In genomic region chrX:119887721-119888425, GRCh38 we compare ENCODE assay signal across 8 cellular contexts. TPM values are rescaled to one million over a fixed set of nuclear protein-coding genes. Genes with fewer than 3 reads are reported as not detected.
A peak's percentile ranks its signal among the peaks of the same experiment; 100 is the strongest.
DNase-seq lines count a peak whose midpoint lies in the region; ATAC-seq and TF ChIP-seq lines count a peak whose summit lies in the region.

No MANE protein-coding gene starts in this region.

- POLR2A ChIA-PET in activated naive CD8-positive, alpha-beta T cell treated with anti-CD3 and anti-CD28 coated beads, Interleukin-2, amount 10 ng/mL, durations not matched to agents 7 days and 5 days (lab: Charles Lee), result interaction anchor here (0.6 to 2.1 kb wide), 3 partner anchors 17 to 492 kb away, joined by 4 to 12 read pairs (median 5); partner anchors contain the start of gene RPL39

- no peaks in the 10 kb centered on the region for H3K36me3 Mint-ChIP-seq in activated naive CD8-positive, alpha-beta T cell treated with anti-CD3 and anti-CD28 coated beads, Interleukin-2, amount 10 ng/mL, durations not matched to agents 7 days and 5 days

- H3K4me1 ChIP-seq in HUES64 (ENCODE audit: insufficient read depth, low read length) (no peaks in the 10 kb centered on the region), heart right ventricle (peaks cover 0 to 6% (median 0%) of the 10 kb centered on the region in 9 donors)

- DNase-seq in AG09309 (ENCODE audit: low read depth), result no peak
- DNase-seq in SKM-1 treated with dmso at 0.1 percent for 144 hours (lab: John Stamatoyannopoulos, UW; ENCODE audit: unreplicated experiment), result peak; percentile 44
- peak; percentile 64 for DNase-seq in activated naive CD8-positive, alpha-beta T cell treated with anti-CD3 and anti-CD28 coated beads, Interleukin-2, amount 10 ng/mL, durations not matched to agents 7 days and 5 days
- peak; percentile 38 to 66 for DNase-seq in heart right ventricle
- DNase-seq in renal cortical epithelial cell (ENCODE audit: low read depth), result peak; percentile 16
- no peak for DNase-seq in SHP77 treated with DMSO at 0.1 percent for 48 hours (lab: John Stamatoyannopoulos, UW)

- peak overlapping the region; percentile 52 for H3K4me3 Mint-ChIP-seq in activated naive CD8-positive, alpha-beta T cell treated with anti-CD3 and anti-CD28 coated beads, Interleukin-2, amount 10 ng/mL, durations not matched to agents 7 days and 5 days

- H3K4me3 ChIP-seq in AG09309 (ENCODE audit: control insufficient read depth, low read depth, low read length) (no peak overlapping the region), HUES64 (ENCODE audit: low read length) (peak overlapping the region; percentile 70), heart right ventricle (peak overlapping the region in 7 of 10 donors; percentile 9 to 45 (median 34))

- peaks cover 6% of the 10 kb centered on the region for H3K4me1 Mint-ChIP-seq in activated naive CD8-positive, alpha-beta T cell treated with anti-CD3 and anti-CD28 coated beads, Interleukin-2, amount 10 ng/mL, durations not matched to agents 7 days and 5 days

- no peaks in the 10 kb centered on the region for H3K36me3 ChIP-seq in HUES64 (ENCODE audit: insufficient read depth, low read length)
- no peaks in the 10 kb centered on the region for H3K36me3 ChIP-seq in heart right ventricle

- no peak overlapping the region for H3K27ac Mint-ChIP-seq in activated naive CD8-positive, alpha-beta T cell treated with anti-CD3 and anti-CD28 coated beads, Interleukin-2, amount 10 ng/mL, durations not matched to agents 7 days and 5 days

- ATAC-seq in GM19025 (IDR thresholded peaks at IDR 0.05; ENCODE audit: low read depth, unreplicated experiment) (peak; percentile 80), heart right ventricle (peak; percentile 59 to 92 (median 80))
- ATAC-seq in activated naive CD8-positive, alpha-beta T cell treated with anti-CD3 and anti-CD28 coated beads, Interleukin-2, amount 10 ng/mL, durations not matched to agents 7 days and 5 days (ENCODE audit: low read depth), result peak; percentile 61

- H3K27me3 ChIP-seq in HUES64 (ENCODE audit: insufficient read depth, low read length), result no peaks in the 10 kb centered on the region
- H3K27me3 ChIP-seq in heart right ventricle, result no peaks in the 10 kb centered on the region

- WGBS in HUES64, result under 1% methylated on average over 38 of the region's 40 CpGs
- WGBS in heart right ventricle, 2 donors, result 1 to 10% methylated on average over 28 to 39 of the region's 40 CpGs

- no peaks in the 10 kb centered on the region for H3K27me3 Mint-ChIP-seq in activated naive CD8-positive, alpha-beta T cell treated with anti-CD3 and anti-CD28 coated beads, Interleukin-2, amount 10 ng/mL, durations not matched to agents 7 days and 5 days

- intact Hi-C loops in heart right ventricle (cut with DNase I), result no loop called here

- H3K9me3 ChIP-seq in HUES64 (ENCODE audit: insufficient read depth, low read depth, low read length) (no peaks in the 10 kb centered on the region), heart right ventricle (peaks cover 0 to 3% (median 0%) of the 10 kb centered on the region in 11 donors)

- H3K9ac ChIP-seq in HUES64 (ENCODE audit: low read depth, low read length), result no peak overlapping the region

- no peaks in the 10 kb centered on the region for H3K9me3 Mint-ChIP-seq in activated naive CD8-positive, alpha-beta T cell treated with anti-CD3 and anti-CD28 coated beads, Interleukin-2, amount 10 ng/mL, durations not matched to agents 7 days and 5 days

- H3K27ac ChIP-seq in HUES64 (ENCODE audit: low read depth, low read length) (no peak overlapping the region), heart right ventricle (no peak overlapping the region)

- TF ChIP-seq CTCF in AG09309 (IDR thresholded peaks at IDR 0.05; ENCODE audit: control insufficient read depth, insufficient read depth, low read depth, low read length, missing control alignments) (peak; percentile 57), heart right ventricle (IDR thresholded peaks at IDR 0.05) (peak in 8 of 9 donors; percentile 39 to 60 (median 52))

RNA-seq across cellular contexts. Expression of gene AKAP14, which starts 7.8 kb away (rescaled TPM):
- polyA plus RNA-seq in HUES64 (2013, experiment 1 of 2), result 0.75 TPM
- polyA plus RNA-seq in HUES64 (2013, experiment 2 of 2), result not detected
- total RNA-seq in activated naive CD8-positive, alpha-beta T cell treated with anti-CD3 and anti-CD28 coated beads, Interleukin-2, amount 10 ng/mL, durations not matched to agents 7 days and 5 days, result not detected
- total RNA-seq in heart right ventricle (not detected), renal cortical epithelial cell (not detected in 2 replicates)
- polyA plus RNA-seq in heart right ventricle, result not detected

RNA-seq across cellular contexts. Expression of gene NDUFA1, which starts 16.2 kb away (rescaled TPM):
- polyA plus RNA-seq in HUES64 (2013, experiment 1 of 2), result 64.3 TPM
- polyA plus RNA-seq in HUES64 (2013, experiment 2 of 2), result 74.5 TPM
- 10 to 100 TPM; 93.1 to 98.1 TPM for total RNA-seq in activated naive CD8-positive, alpha-beta T cell treated with anti-CD3 and anti-CD28 coated beads, Interleukin-2, amount 10 ng/mL, durations not matched to agents 7 days and 5 days
- total RNA-seq in heart right ventricle (100 to 1,000 TPM; 395 to 638 (median 548) TPM), renal cortical epithelial cell (62.9 and 76.4 TPM in 2 replicates)
- polyA plus RNA-seq in heart right ventricle, result 1,000 to 10,000 TPM in 1 of 2 donors, 100 to 1,000 TPM in 1; 486 to 2,208 TPM

RNA-seq across cellular contexts. Expression of gene RNF113A, which starts 16.3 kb away (rescaled TPM):
- polyA plus RNA-seq in HUES64 (2013, experiment 1 of 2), result 10.6 TPM
- 10.7 TPM for polyA plus RNA-seq in HUES64 (2013, experiment 2 of 2)
- 10 to 100 TPM; 36.7 to 37.5 TPM for total RNA-seq in activated naive CD8-positive, alpha-beta T cell treated with anti-CD3 and anti-CD28 coated beads, Interleukin-2, amount 10 ng/mL, durations not matched to agents 7 days and 5 days
- 10 to 100 TPM in 3 of 10 donors, 1 to 10 TPM in 7; 5.6 to 10.9 (median 9.6) TPM for total RNA-seq in heart right ventricle
- 10 to 100 TPM; 12.6 to 13.8 TPM for polyA plus RNA-seq in heart right ventricle
- total RNA-seq in renal cortical epithelial cell, result 11.1 and 17.0 TPM in 2 replicates

RNA-seq across cellular contexts. Expression of gene UPF3B, which starts 35.1 kb away (rescaled TPM):
- polyA plus RNA-seq in HUES64 (2013, experiment 1 of 2), result 27.7 TPM
- 28.4 TPM for polyA plus RNA-seq in HUES64 (2013, experiment 2 of 2)
- total RNA-seq in activated naive CD8-positive, alpha-beta T cell treated with anti-CD3 and anti-CD28 coated beads, Interleukin-2, amount 10 ng/mL, durations not matched to agents 7 days and 5 days, result 10 to 100 TPM; 11.1 to 11.3 TPM
- total RNA-seq in heart right ventricle, result 1 to 10 TPM; 2.4 to 3.8 (median 2.9) TPM
- polyA plus RNA-seq in heart right ventricle, result 10 to 100 TPM in 1 of 2 donors, 1 to 10 TPM in 1; 6.4 to 15.1 TPM
- total RNA-seq in renal cortical epithelial cell, result 1.0 and 3.7 TPM in 2 replicates

RNA-seq across cellular contexts. Expression of gene NKAP, which starts 55.7 kb away (rescaled TPM):
- polyA plus RNA-seq in HUES64 (2013, experiment 1 of 2), result 4.6 TPM
- polyA plus RNA-seq in HUES64 (2013, experiment 2 of 2), result 4.9 TPM
- 10 to 100 TPM; 10.3 to 11.4 TPM for total RNA-seq in activated naive CD8-positive, alpha-beta T cell treated with anti-CD3 and anti-CD28 coated beads, Interleukin-2, amount 10 ng/mL, durations not matched to agents 7 days and 5 days
- total RNA-seq in heart right ventricle (1 to 10 TPM; 5.2 to 7.3 (median 5.8) TPM), renal cortical epithelial cell (3.1 and 5.5 TPM in 2 replicates)
- 1 to 10 TPM; 4.7 to 8.6 TPM for polyA plus RNA-seq in heart right ventricle

Comparison
In these comparisons a context has a peak if more than half of its experiments do, and no peak if none do; other contexts are left out.
1. DNase-seq: peak in SKM-1 treated with dmso at 0.1 percent for 144 hours (single experiment), activated naive CD8-positive, alpha-beta T cell treated with anti-CD3 and anti-CD28 coated beads, Interleukin-2, amount 10 ng/mL, durations not matched to agents 7 days and 5 days (single experiment), heart right ventricle (2 of 2) and renal cortical epithelial cell (single experiment); none in AG09309 (single experiment) and SHP77 treated with DMSO at 0.1 percent for 48 hours (single experiment).
2. Peak in every context shown above with its lines, with median percentiles within 50 percentile points of each other: ATAC-seq.